14 cellular contexts compared by ENCODE assay signal in genomic region chr5:32308951-32309350, GRCh38. TPM values are rescaled to one million over a fixed set of nuclear protein-coding genes. Genes with fewer than 3 reads are reported as not detected.
A peak's percentile ranks its signal among the peaks of the same experiment; 100 is the strongest.
DNase-seq lines count a peak whose midpoint lies in the region; ATAC-seq and TF ChIP-seq lines count a peak whose summit lies in the region.
"Had no signal": no experiment of that assay in that cellular context is flagged by ENCODE, and none has a peak within 500 bp of the region (broad histone marks: within the 10 kb centered on the region; RNA-seq: fewer than 3 reads in every experiment).

No MANE protein-coding gene starts in this region.

- no peak for TF ChIP-seq CTCF in VCaP (conservative IDR thresholded peaks at IDR 0.05)
- TF ChIP-seq CTCF in liver (IDR thresholded peaks at IDR 0.05; ENCODE audit: low read depth, low read length, missing input control): no peak
- TF ChIP-seq CTCF in stomach (IDR thresholded peaks at IDR 0.05): no peak
- no peak for TF ChIP-seq CTCF in colonic mucosa (IDR thresholded peaks at IDR 0.05)

- no peak for ATAC-seq in GM21390 (IDR thresholded peaks at IDR 0.05; ENCODE audit: unreplicated experiment)

- peak overlapping the region; percentile 5; the same call in 1 of the 2 replicates for H3K27ac ChIP-seq in VCaP
- H3K27ac ChIP-seq in liver (ENCODE audit: low read depth in 1 of 2, low read length in 2 of 2): no peak overlapping the region
- H3K27ac ChIP-seq in stomach: peak overlapping the region in 4 of 5 donors; percentile 65 to 100 (median 71)
- H3K27ac ChIP-seq in colonic mucosa: no peak overlapping the region
- H3K27ac ChIP-seq: PC-9 had no signal

- no peak for TF ChIP-seq RAD21 in liver (IDR thresholded peaks at IDR 0.05)

- DNase-seq in EH (ENCODE audit: low read depth): peak; percentile 45
- DNase-seq in stomach: no peak
- DNase-seq in glomerular visceral epithelial cell (ENCODE audit: extremely low spot score): no peak
- no peak for DNase-seq in colonic mucosa
- no peak for DNase-seq in KBM-7
- DNase-seq: C1 segment of cervical spinal cord, mesendoderm, NCI-H1048, NCI-H345, SW 1271 had no signal

- H3K27me3 ChIP-seq in liver (ENCODE audit: control insufficient read depth in 4 of 4, insufficient read depth in 4 of 4, low read length in 3 of 4): no peaks in the 10 kb centered on the region
- no peaks in the 10 kb centered on the region for H3K27me3 ChIP-seq in stomach
- no peaks in the 10 kb centered on the region for H3K27me3 ChIP-seq in colonic mucosa

- TF ChIP-seq POLR2A in stomach (IDR thresholded peaks at IDR 0.05): no peak

- H3K36me3 ChIP-seq in liver (ENCODE audit: control insufficient read depth in 4 of 4, insufficient read depth in 3 of 4, low read depth in 1 of 4, low read length in 3 of 4) (no peaks in the 10 kb centered on the region), stomach (no peaks in the 10 kb centered on the region), colonic mucosa (no peaks in the 10 kb centered on the region)

- intact Hi-C loops in stomach (cut with DNase I; ENCODE audit: low total_unique reads): no loop called here
- intact Hi-C loops in colonic mucosa (cut with DNase I): no loop called here

- no peak overlapping the region for H3K4me3 ChIP-seq in liver (ENCODE audit: low read depth in 1 of 3, low read length in 3 of 3)
- H3K4me3 ChIP-seq in stomach: no peak overlapping the region
- H3K4me3 ChIP-seq in colonic mucosa: no peak overlapping the region
- H3K4me3 ChIP-seq: PC-9 had no signal

- no peak for TF ChIP-seq EP300 in stomach (IDR thresholded peaks at IDR 0.05)

- H3K4me1 ChIP-seq in liver (ENCODE audit: control insufficient read depth in 4 of 4, insufficient read depth in 4 of 4, low read length in 3 of 4) (peaks cover 2 to 40% (median 21%) of the 10 kb centered on the region in 4 donors), stomach (peaks cover 52 to 86% (median 69%) of the 10 kb centered on the region in 4 donors), colonic mucosa (no peaks in the 10 kb centered on the region)

- WGBS in liver: 49% methylated on average over 3 of the region's 3 CpGs
- 32 to 45% (median 44%) methylated on average over 3 of the region's 3 CpGs for WGBS in stomach, 5 donors

- H3K9me3 ChIP-seq in liver (ENCODE audit: control insufficient read depth in 4 of 4, low read length in 3 of 4): no peaks in the 10 kb centered on the region
- H3K9me3 ChIP-seq in stomach: no peaks in the 10 kb centered on the region
- H3K9me3 ChIP-seq in colonic mucosa: no peaks in the 10 kb centered on the region

- H3K9ac ChIP-seq in liver (ENCODE audit: low read depth in 1 of 2, low read length in 2 of 2) (no peak overlapping the region), colonic mucosa (ENCODE audit: low read depth in 2 of 2, low read length in 2 of 2) (no peak overlapping the region)

- in situ Hi-C loops in KBM-7 (cut with MboI; ENCODE audit: low pct_unique_long_range_greater_than_20kb, low sequenced_read_pairs): no loop called here

TF ChIP-seq in liver, 16 proteins besides CTCF, POLR2A, EP300 and RAD21:
- TF ChIP-seq RXRA (IDR thresholded peaks at IDR 0.05): peak in 1 of 2 donors; percentile 11
- TF ChIP-seq SP1 (IDR thresholded peaks at IDR 0.05): peak; percentile 6
- TF ChIP-seq NR2F2 (IDR thresholded peaks at IDR 0.05): no peak

RNA-seq across cellular contexts. Expression of gene MTMR12, which starts 3.8 kb away (rescaled TPM):
- total RNA-seq in liver (10 to 100 TPM; 24.3 to 28.7 TPM), stomach (10 to 100 TPM; 35.6 to 51.9 (median 45.5) TPM), colonic mucosa (10 to 100 TPM; 23.2 to 23.8 TPM)
- polyA plus RNA-seq in liver (1 to 10 TPM; 4.4 to 7.2 TPM), stomach (10 to 100 TPM in 2 of 3 donors, 1 to 10 TPM in 1; 7.2 to 15.0 (median 11.5) TPM)

Comparison
In these comparisons a context has a peak if more than half of its experiments do, and no peak if none do; other contexts are left out.
1. H3K27ac ChIP-seq: peak in VCaP (single experiment) and stomach (4 of 5); none in liver (0 of 2) and colonic mucosa (single experiment).